10 cellular contexts compared by ENCODE assay signal in genomic region chr1:155860939-155861496, GRCh38. TPM values are rescaled to one million over a fixed set of nuclear protein-coding genes. Genes with fewer than 3 reads are reported as not detected.
A peak's percentile ranks its signal among the peaks of the same experiment; 100 is the strongest.
DNase-seq lines count a peak whose midpoint lies in the region; ATAC-seq and TF ChIP-seq lines count a peak whose summit lies in the region.
"Had no signal": no experiment of that assay in that cellular context is flagged by ENCODE, and none has a peak within 500 bp of the region (broad histone marks: within the 10 kb centered on the region; RNA-seq: fewer than 3 reads in every experiment).

No MANE protein-coding gene starts in this region.

- peaks cover 35% of the 10 kb centered on the region for H3K4me1 ChIP-seq in suprapubic skin

- peak overlapping the region; percentile 83 for H3K27ac Mint-ChIP-seq in activated CD4-positive, alpha-beta T cell treated with anti-CD3 and anti-CD28 coated beads for 36 hours
- peak overlapping the region; percentile 87 for H3K27ac Mint-ChIP-seq in activated CD8-positive, alpha-beta T cell treated with anti-CD3 and anti-CD28 coated beads, Interleukin-2, amount 10 ng/mL, durations not matched to agents 7 days and 5 days

- peak overlapping the region; percentile 78 for H3K4me3 Mint-ChIP-seq in activated CD4-positive, alpha-beta T cell treated with anti-CD3 and anti-CD28 coated beads for 36 hours
- peak overlapping the region; percentile 96 for H3K4me3 Mint-ChIP-seq in activated CD8-positive, alpha-beta T cell treated with anti-CD3 and anti-CD28 coated beads, Interleukin-2, amount 10 ng/mL, durations not matched to agents 7 days and 5 days

- H3K4me1 Mint-ChIP-seq in activated CD4-positive, alpha-beta T cell treated with anti-CD3 and anti-CD28 coated beads for 36 hours = peaks cover 39% of the 10 kb centered on the region
- peaks cover 46% of the 10 kb centered on the region for H3K4me1 Mint-ChIP-seq in activated CD8-positive, alpha-beta T cell treated with anti-CD3 and anti-CD28 coated beads, Interleukin-2, amount 10 ng/mL, durations not matched to agents 7 days and 5 days (ENCODE audit: low read depth)

- peak overlapping the region; percentile 62 for H3K4me3 ChIP-seq in iPS-18c (ENCODE audit: insufficient read depth, low read depth, low read length)
- H3K4me3 ChIP-seq in suprapubic skin = peak overlapping the region; percentile 41
- H3K4me3 ChIP-seq: SK-N-MC had no signal

- POLR2A ChIA-PET in activated CD4-positive, alpha-beta T cell treated with anti-CD3 and anti-CD28 coated beads for 36 hours (lab: Charles Lee) = no interaction called here
- POLR2A ChIA-PET in activated CD8-positive, alpha-beta T cell treated with anti-CD3 and anti-CD28 coated beads, Interleukin-2, amount 10 ng/mL, durations not matched to agents 7 days and 5 days (lab: Charles Lee) = interaction anchor here (1.4 to 1.7 kb wide), 3 partner anchors 8 to 118 kb away, joined by 3 to 6 read pairs (median 5); partner anchors contain the start of gene ARHGEF2

- H3K9me3 ChIP-seq in iPS-18c (ENCODE audit: control insufficient read depth, insufficient read depth, low read length) (peaks cover 2% of the 10 kb centered on the region), suprapubic skin (no peaks in the 10 kb centered on the region)

- TF ChIP-seq EP300 in suprapubic skin (IDR thresholded peaks at IDR 0.05) = no peak

- H3K27ac ChIP-seq in suprapubic skin = peak overlapping the region; percentile 68
- H3K27ac ChIP-seq: C4-2B, SK-N-MC had no signal

- TF ChIP-seq CTCF in suprapubic skin (IDR thresholded peaks at IDR 0.05) = no peak

- H3K27me3 Mint-ChIP-seq in activated CD4-positive, alpha-beta T cell treated with anti-CD3 and anti-CD28 coated beads for 36 hours = peaks cover 3% of the 10 kb centered on the region
- H3K27me3 Mint-ChIP-seq in activated CD8-positive, alpha-beta T cell treated with anti-CD3 and anti-CD28 coated beads, Interleukin-2, amount 10 ng/mL, durations not matched to agents 7 days and 5 days (ENCODE audit: low read depth) = no peaks in the 10 kb centered on the region

- ATAC-seq in activated CD4-positive, alpha-beta T cell treated with anti-CD3 and anti-CD28 coated beads for 36 hours = no peak
- ATAC-seq in activated CD8-positive, alpha-beta T cell treated with anti-CD3 and anti-CD28 coated beads, Interleukin-2, amount 10 ng/mL, durations not matched to agents 7 days and 5 days = no peak
- no peak for ATAC-seq in HG02885 (IDR thresholded peaks at IDR 0.05; ENCODE audit: poor library complexity, unreplicated experiment)

- no peaks in the 10 kb centered on the region for H3K36me3 ChIP-seq in suprapubic skin

- no peak for TF ChIP-seq POLR2A in suprapubic skin (IDR thresholded peaks at IDR 0.05)

- H3K27me3 ChIP-seq in suprapubic skin = no peaks in the 10 kb centered on the region

- in situ Hi-C loops in KBM-7 (cut with MboI; ENCODE audit: low pct_unique_long_range_greater_than_20kb, low sequenced_read_pairs) = no loop called here

- CTCF ChIA-PET in activated CD4-positive, alpha-beta T cell treated with anti-CD3 and anti-CD28 coated beads for 36 hours (lab: Charles Lee) = interaction anchor here (0.6 to 2.4 kb wide), 2 partner anchors 8 to 59 kb away, joined by 3 to 7 read pairs; no protein-coding TSS in a partner anchor
- CTCF ChIA-PET in activated CD8-positive, alpha-beta T cell treated with anti-CD3 and anti-CD28 coated beads, Interleukin-2, amount 10 ng/mL, durations not matched to agents 7 days and 5 days (lab: Charles Lee) = interaction anchor here (1.6 to 2.0 kb wide), 3 partner anchors 32 to 129 kb away, joined by 3 to 7 read pairs (median 4); no protein-coding TSS in a partner anchor

- no peaks in the 10 kb centered on the region for H3K9me3 Mint-ChIP-seq in activated CD4-positive, alpha-beta T cell treated with anti-CD3 and anti-CD28 coated beads for 36 hours (ENCODE audit: low read depth)
- no peaks in the 10 kb centered on the region for H3K9me3 Mint-ChIP-seq in activated CD8-positive, alpha-beta T cell treated with anti-CD3 and anti-CD28 coated beads, Interleukin-2, amount 10 ng/mL, durations not matched to agents 7 days and 5 days (ENCODE audit: insufficient read depth)

- H3K36me3 Mint-ChIP-seq in activated CD4-positive, alpha-beta T cell treated with anti-CD3 and anti-CD28 coated beads for 36 hours (ENCODE audit: low read depth) = peaks cover 2% of the 10 kb centered on the region
- H3K36me3 Mint-ChIP-seq in activated CD8-positive, alpha-beta T cell treated with anti-CD3 and anti-CD28 coated beads, Interleukin-2, amount 10 ng/mL, durations not matched to agents 7 days and 5 days (ENCODE audit: low read depth) = peaks cover 5% of the 10 kb centered on the region

- DNase-seq in activated CD4-positive, alpha-beta T cell treated with anti-CD3 and anti-CD28 coated beads for 36 hours = no peak
- DNase-seq in activated CD4-positive, alpha-beta T cell treated with anti-CD3 and anti-CD28 coated beads for 1 hour = no peak
- DNase-seq in activated CD8-positive, alpha-beta T cell treated with anti-CD3 and anti-CD28 coated beads, Interleukin-2, amount 10 ng/mL, durations not matched to agents 7 days and 5 days = no peak
- DNase-seq in suprapubic skin (ENCODE audit: low spot score in 2 of 2) (no peak), KBM-7 (no peak)
- DNase-seq in activated CD8-positive, alpha-beta memory T cell treated with anti-CD3 and anti-CD28 coated beads, Interleukin-2, amount 50 U/mL, for 4 hours = no peak

- 47% methylated on average over 2 of the region's 2 CpGs for WGBS in suprapubic skin

- intact Hi-C loops in activated CD4-positive, alpha-beta T cell treated with anti-CD3 and anti-CD28 coated beads for 36 hours (cut with DNase I, micrococcal nuclease) = no loop called here

RNA-seq across cellular contexts. Expression of gene SYT11, which starts 1.7 kb away (rescaled TPM):
- total RNA-seq in activated CD4-positive, alpha-beta T cell treated with anti-CD3 and anti-CD28 coated beads for 36 hours = 10 to 100 TPM; 14.3 to 14.8 TPM
- 10 to 100 TPM; 11.9 to 12.2 TPM for total RNA-seq in activated CD8-positive, alpha-beta T cell treated with anti-CD3 and anti-CD28 coated beads, Interleukin-2, amount 10 ng/mL, durations not matched to agents 7 days and 5 days
- total RNA-seq in suprapubic skin = 1 to 10 TPM; 2.2 to 3.3 (median 2.7) TPM

RNA-seq across cellular contexts. Expression of gene GON4L, which starts 4.0 kb away (rescaled TPM):
- total RNA-seq in activated CD4-positive, alpha-beta T cell treated with anti-CD3 and anti-CD28 coated beads for 36 hours = 10 to 100 TPM; 44.2 to 48.8 TPM
- total RNA-seq in activated CD8-positive, alpha-beta T cell treated with anti-CD3 and anti-CD28 coated beads, Interleukin-2, amount 10 ng/mL, durations not matched to agents 7 days and 5 days = 10 to 100 TPM; 64.8 to 70.3 TPM
- total RNA-seq in suprapubic skin = 10 to 100 TPM; 27.5 to 82.6 (median 43.2) TPM

RNA-seq across cellular contexts. Expression of gene RIT1, which starts 50.1 kb away (rescaled TPM):
- 10 to 100 TPM; 20.3 to 23.0 TPM for total RNA-seq in activated CD4-positive, alpha-beta T cell treated with anti-CD3 and anti-CD28 coated beads for 36 hours
- total RNA-seq in activated CD8-positive, alpha-beta T cell treated with anti-CD3 and anti-CD28 coated beads, Interleukin-2, amount 10 ng/mL, durations not matched to agents 7 days and 5 days = 10 to 100 TPM; 26.0 to 26.4 TPM
- total RNA-seq in suprapubic skin = 10 to 100 TPM; 18.1 to 30.8 (median 23.8) TPM
